In the genomic region with DNA sequence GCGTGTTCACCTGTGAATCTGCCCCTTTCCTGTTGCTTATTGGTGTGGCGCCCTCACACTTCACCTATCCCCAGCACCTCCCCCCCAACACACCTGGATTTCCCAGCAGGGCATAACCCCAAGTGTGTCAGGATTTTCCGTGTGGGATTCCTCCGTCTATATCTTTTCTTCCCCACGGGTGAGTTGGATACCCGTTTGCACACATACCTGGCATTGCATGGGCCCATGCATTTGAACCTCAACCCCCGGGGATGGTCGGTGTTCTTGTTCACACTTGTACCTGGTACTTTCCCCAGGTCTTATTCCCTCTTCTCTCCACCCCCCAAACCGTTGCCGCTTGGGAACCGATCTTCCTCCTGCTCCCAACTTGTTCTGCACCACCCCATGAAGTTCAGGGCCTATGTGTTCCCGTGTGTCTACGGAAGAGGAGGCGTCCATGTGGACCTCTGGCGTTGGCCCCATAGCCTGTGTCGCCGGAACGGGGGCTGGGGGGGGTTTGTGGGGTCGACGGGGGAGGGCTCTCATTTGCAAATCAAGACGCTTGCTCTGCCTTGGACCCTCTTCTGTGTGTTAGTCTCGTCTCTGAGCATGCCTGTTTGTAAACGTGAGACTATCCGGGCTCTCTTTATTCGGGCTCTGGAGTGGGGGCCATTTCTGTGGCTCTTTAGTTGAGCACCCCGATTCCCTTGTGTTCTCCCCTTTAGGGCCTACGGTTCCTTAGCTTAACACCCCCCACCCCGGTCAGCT, we compare ENCODE assay signal across 8 cellular contexts. TPM values are rescaled to one million over a fixed set of nuclear protein-coding genes. Genes with fewer than 3 reads are reported as not detected.
A peak's percentile ranks its signal among the peaks of the same experiment; 100 is the strongest.
DNase-seq lines count a peak whose midpoint lies in the region; ATAC-seq and TF ChIP-seq lines count a peak whose summit lies in the region.

No MANE protein-coding gene starts in this region.

- peak overlapping the region; percentile 55 for H3K27ac ChIP-seq in foreskin keratinocyte

- CTCF ChIA-PET in activated B cell treated with CpG ODN at 0.5 μM for 24 hours (lab: Charles Lee) = interaction anchor here (0.8 kb wide), 1 partner anchor 47 kb away, joined by 3 read pairs; the partner anchor contains the start of gene RRAS

- peaks cover 6% of the 10 kb centered on the region for H3K4me1 ChIP-seq in foreskin keratinocyte

- no peak for DNase-seq in CD14-positive monocyte (ENCODE audit: low spot score)
- peak; percentile 75 for DNase-seq in HT-29 (ENCODE audit: low spot score)
- no peak for DNase-seq in activated B cell treated with CpG ODN at 0.5 μM for 24 hours
- peak in 1 of 2 donors; percentile 74 for DNase-seq in foreskin keratinocyte
- peak; percentile 14 for DNase-seq in putamen (ENCODE audit: low spot score)
- DNase-seq in DMS153 treated with DMSO at 0.1 percent for 48 hours (lab: John Stamatoyannopoulos, UW; ENCODE audit: unreplicated experiment) = no peak

- peaks cover 3 to 5% (median 4%) of the 10 kb centered on the region in 3 donors for H3K27me3 Mint-ChIP-seq in CD14-positive monocyte (ENCODE audit: low read depth in 3 of 3)
- H3K27me3 Mint-ChIP-seq in activated B cell treated with CpG ODN at 0.5 μM for 24 hours = no peaks in the 10 kb centered on the region

- ATAC-seq in activated B cell treated with CpG ODN at 0.5 μM for 24 hours (ENCODE audit: low read depth) = no peak
- ATAC-seq in foreskin keratinocyte = peak; percentile 13
- ATAC-seq in GM21723 (IDR thresholded peaks at IDR 0.05; ENCODE audit: unreplicated experiment) = no peak
- no peak for ATAC-seq in HG03159 (IDR thresholded peaks at IDR 0.05; ENCODE audit: unreplicated experiment)

- intact Hi-C loops in CD14-positive monocyte (cut with micrococcal nuclease) = loop anchor here (2.0 to 5.0 kb wide), 3 partner anchors 46 to 85 kb away; partner anchors contain the start of genes PRMT1 (in 2 of the 2), RRAS (in 1 of the 2) and SCAF1 (in 1 of the 2)
- intact Hi-C loops in activated B cell treated with CpG ODN at 0.5 μM for 24 hours (cut with micrococcal nuclease) = loop anchor here (5.0 kb wide), 4 partner anchors 95 to 955 kb away; partner anchors contain the start of genes AKT1S1, DBP, RPS11 and TBC1D17

- H3K27me3 ChIP-seq in foreskin keratinocyte = no peaks in the 10 kb centered on the region

- H3K4me3 Mint-ChIP-seq in CD14-positive monocyte (peak overlapping the region; percentile 80 to 86), activated B cell treated with CpG ODN at 0.5 μM for 24 hours (peak overlapping the region; percentile 85)

- H3K9me3 Mint-ChIP-seq in CD14-positive monocyte (no peaks in the 10 kb centered on the region), activated B cell treated with CpG ODN at 0.5 μM for 24 hours (no peaks in the 10 kb centered on the region)

- H3K36me3 Mint-ChIP-seq in CD14-positive monocyte (peaks cover 10 to 24% of the 10 kb centered on the region in 2 donors), activated B cell treated with CpG ODN at 0.5 μM for 24 hours (ENCODE audit: low read depth) (peaks cover 21% of the 10 kb centered on the region)

- H3K4me1 Mint-ChIP-seq in CD14-positive monocyte = peaks cover 30% of the 10 kb centered on the region
- peaks cover 34% of the 10 kb centered on the region for H3K4me1 Mint-ChIP-seq in activated B cell treated with CpG ODN at 0.5 μM for 24 hours

- H3K27ac Mint-ChIP-seq in CD14-positive monocyte (peak overlapping the region; percentile 76 to 94 (median 85)), activated B cell treated with CpG ODN at 0.5 μM for 24 hours (peak overlapping the region; percentile 87)

- POLR2A ChIA-PET in activated B cell treated with CpG ODN at 0.5 μM for 24 hours (lab: Charles Lee) = interaction anchor here (0.6 to 6.5 kb wide), 14 partner anchors 13 to 337 kb away, joined by 3 to 106 read pairs (median 6); partner anchors contain the start of genes ATF5, NOSIP, NUP62 and PRMT1

- TF ChIP-seq CTCF in CD14-positive monocyte (IDR thresholded peaks at IDR 0.05) = no peak
- TF ChIP-seq CTCF in activated B cell treated with CpG ODN at 0.5 μM for 24 hours (IDR thresholded peaks at IDR 0.05) = no peak
- TF ChIP-seq CTCF in foreskin keratinocyte (conservative IDR thresholded peaks at IDR 0.05) = no peak

RNA-seq across cellular contexts. Expression of gene PRR12, which starts 1.7 kb away (rescaled TPM):
- polyA plus RNA-seq in CD14-positive monocyte (under 1 TPM; 0.04 to 0.11 TPM), foreskin keratinocyte (5.9 and 6.5 TPM in 2 replicates)
- 15.0 and 15.3 TPM in 2 replicates for total RNA-seq in HT-29 (2014; rRNA removed; shearing (Covaris generic))
- total RNA-seq in activated B cell treated with CpG ODN at 0.5 μM for 24 hours (37.1 and 42.1 TPM in 2 replicates), foreskin keratinocyte (5.7 TPM in 2 replicates)

RNA-seq across cellular contexts. Expression of gene PRRG2, which starts 11.5 kb away (rescaled TPM):
- polyA plus RNA-seq in CD14-positive monocyte = not detected
- total RNA-seq in HT-29 (2014; rRNA removed; shearing (Covaris generic)) = 25.8 and 26.3 TPM in 2 replicates
- 1.8 and 2.2 TPM in 2 replicates for total RNA-seq in activated B cell treated with CpG ODN at 0.5 μM for 24 hours
- total RNA-seq in foreskin keratinocyte = 5.9 and 6.6 TPM in 2 replicates
- polyA plus RNA-seq in foreskin keratinocyte = 9.3 and 9.5 TPM in 2 replicates

RNA-seq across cellular contexts. Expression of gene NOSIP, which starts 12.3 kb away (rescaled TPM):
- polyA plus RNA-seq in CD14-positive monocyte (100 to 1,000 TPM in 1 of 2 donors, 10 to 100 TPM in 1; 96.4 to 120 TPM), foreskin keratinocyte (83.5 and 92.3 TPM in 2 replicates)
- total RNA-seq in HT-29 (2014; rRNA removed; shearing (Covaris generic)) = 247 and 262 TPM in 2 replicates
- total RNA-seq in activated B cell treated with CpG ODN at 0.5 μM for 24 hours (49.9 and 54.8 TPM in 2 replicates), foreskin keratinocyte (66.3 and 69.4 TPM in 2 replicates)

RNA-seq across cellular contexts. Expression of gene RRAS, which starts 47.3 kb away (rescaled TPM):
- polyA plus RNA-seq in CD14-positive monocyte = 10 to 100 TPM; 80.0 to 91.7 TPM
- 33.1 and 45.2 TPM in 2 replicates for total RNA-seq in HT-29 (2014; rRNA removed; shearing (Covaris generic))
- total RNA-seq in activated B cell treated with CpG ODN at 0.5 μM for 24 hours = 4.8 and 5.1 TPM in 2 replicates
- 94.5 and 113 TPM in 2 replicates for total RNA-seq in foreskin keratinocyte
- polyA plus RNA-seq in foreskin keratinocyte = 193 and 266 TPM in 2 replicates

RNA-seq across cellular contexts. Expression of gene SCAF1, which starts 49.4 kb away (rescaled TPM):
- polyA plus RNA-seq in CD14-positive monocyte = under 1 TPM; 0.39 to 0.68 TPM
- total RNA-seq in HT-29 (2014; rRNA removed; shearing (Covaris generic)) = 58.6 and 67.6 TPM in 2 replicates
- total RNA-seq in activated B cell treated with CpG ODN at 0.5 μM for 24 hours = 58.7 and 61.0 TPM in 2 replicates
- total RNA-seq in foreskin keratinocyte = 27.0 and 29.0 TPM in 2 replicates
- polyA plus RNA-seq in foreskin keratinocyte = 36.4 and 36.5 TPM in 2 replicates

Comparison
In these comparisons a context has a peak if more than half of its experiments do, and no peak if none do; other contexts are left out.
1. DNase-seq: peak in HT-29 (single experiment) and putamen (single experiment); none in CD14-positive monocyte (single experiment), activated B cell treated with CpG ODN at 0.5 μM for 24 hours (single experiment) and DMS153 treated with DMSO at 0.1 percent for 48 hours (single experiment).